Comparison of ENCODE assay signal across 11 cellular contexts in genomic region chr17:50096758-50097157, GRCh38. TPM values are rescaled to one million over a fixed set of nuclear protein-coding genes. Genes with fewer than 3 reads are reported as not detected.
A peak's percentile ranks its signal among the peaks of the same experiment; 100 is the strongest.
DNase-seq lines count a peak whose midpoint lies in the region; ATAC-seq and TF ChIP-seq lines count a peak whose summit lies in the region.
"Had no signal": no experiment of that assay in that cellular context is flagged by ENCODE, and none has a peak within 500 bp of the region (broad histone marks: within the 10 kb centered on the region; RNA-seq: fewer than 3 reads in every experiment).

No MANE protein-coding gene starts in this region.

- TF ChIP-seq CTCF in body of pancreas (IDR thresholded peaks at IDR 0.05) (no peak), mesothelial cell of epicardium (IDR thresholded peaks at IDR 0.05; ENCODE audit: unreplicated experiment) (no peak), thoracic aorta (IDR thresholded peaks at IDR 0.05) (no peak)

- peaks cover 5% of the 10 kb centered on the region for H3K27me3 Mint-ChIP-seq in activated naive CD4-positive, alpha-beta T cell treated with anti-CD3 and anti-CD28 coated beads, Interleukin-2, amount 10 ng/mL, durations not matched to agents 7 days and 5 days
- no peaks in the 10 kb centered on the region for H3K27me3 Mint-ChIP-seq in activated naive CD4-positive, alpha-beta T cell treated with anti-CD3 and anti-CD28 coated beads for 36 hours (ENCODE audit: low read depth)
- no peaks in the 10 kb centered on the region for H3K27me3 Mint-ChIP-seq in mesothelial cell of epicardium (ENCODE audit: low read depth)

- no peak for DNase-seq in activated naive CD4-positive, alpha-beta T cell treated with anti-CD3 and anti-CD28 coated beads, Interleukin-2, amount 10 ng/mL, durations not matched to agents 7 days and 5 days
- DNase-seq in activated naive CD4-positive, alpha-beta T cell treated with anti-CD3 and anti-CD28 coated beads for 36 hours, result no peak
- no peak for DNase-seq in body of pancreas
- no peak for DNase-seq in mesothelial cell of epicardium (ENCODE audit: low spot score in 2 of 2, unreplicated experiment in 2 of 2)
- DNase-seq in thoracic aorta (ENCODE audit: low spot score), result no peak
- DNase-seq in HK-2 (ENCODE audit: unreplicated experiment), result no peak
- DNase-seq: left lung, NCI-H187 treated with DMSO at 0.1 percent for 48 hours had no signal

- H3K36me3 ChIP-seq in body of pancreas (replicated peaks in 1 of 2; ENCODE audit: insufficient read depth in 1 of 2, low read depth in 2 of 2) (peaks cover 0 to 2% of the 10 kb centered on the region in 2 donors), thoracic aorta (peaks cover 21% of the 10 kb centered on the region)

- ATAC-seq in body of pancreas (no peak), thoracic aorta (ENCODE audit: insufficient number of reproducible peaks, low FRiP score, low read depth) (no peak), GM18907 (IDR thresholded peaks at IDR 0.05; ENCODE audit: unreplicated experiment) (no peak), HG03025 (IDR thresholded peaks at IDR 0.05; ENCODE audit: low FRiP score, unreplicated experiment) (no peak)
- ATAC-seq: left lung had no signal

- H3K4me1 Mint-ChIP-seq in activated naive CD4-positive, alpha-beta T cell treated with anti-CD3 and anti-CD28 coated beads, Interleukin-2, amount 10 ng/mL, durations not matched to agents 7 days and 5 days, result peaks cover 34% of the 10 kb centered on the region
- H3K4me1 Mint-ChIP-seq in activated naive CD4-positive, alpha-beta T cell treated with anti-CD3 and anti-CD28 coated beads for 36 hours (ENCODE audit: low read depth), result peaks cover 16% of the 10 kb centered on the region
- H3K4me1 Mint-ChIP-seq in mesothelial cell of epicardium, result peaks cover 28% of the 10 kb centered on the region

- H3K27ac Mint-ChIP-seq in activated naive CD4-positive, alpha-beta T cell treated with anti-CD3 and anti-CD28 coated beads, Interleukin-2, amount 10 ng/mL, durations not matched to agents 7 days and 5 days, result no peak overlapping the region
- H3K27ac Mint-ChIP-seq in activated naive CD4-positive, alpha-beta T cell treated with anti-CD3 and anti-CD28 coated beads for 36 hours, result no peak overlapping the region
- H3K27ac Mint-ChIP-seq in mesothelial cell of epicardium, result no peak overlapping the region

- H3K27me3 ChIP-seq in body of pancreas (no peaks in the 10 kb centered on the region), thoracic aorta (replicated peaks; ENCODE audit: insufficient read depth) (no peaks in the 10 kb centered on the region)
- H3K27me3 ChIP-seq: cardiac muscle cell, left lung had no signal

- intact Hi-C loops in activated naive CD4-positive, alpha-beta T cell treated with anti-CD3 and anti-CD28 coated beads for 36 hours (cut with micrococcal nuclease), result no loop called here
- intact Hi-C loops in body of pancreas (cut with DNase I), result no loop called here

- peak overlapping the region; percentile 97 for H3K4me3 Mint-ChIP-seq in activated naive CD4-positive, alpha-beta T cell treated with anti-CD3 and anti-CD28 coated beads, Interleukin-2, amount 10 ng/mL, durations not matched to agents 7 days and 5 days
- H3K4me3 Mint-ChIP-seq in activated naive CD4-positive, alpha-beta T cell treated with anti-CD3 and anti-CD28 coated beads for 36 hours, result no peak overlapping the region
- peak overlapping the region; percentile 96 for H3K4me3 Mint-ChIP-seq in mesothelial cell of epicardium

- peaks cover 4% of the 10 kb centered on the region for H3K36me3 Mint-ChIP-seq in activated naive CD4-positive, alpha-beta T cell treated with anti-CD3 and anti-CD28 coated beads, Interleukin-2, amount 10 ng/mL, durations not matched to agents 7 days and 5 days
- H3K36me3 Mint-ChIP-seq in activated naive CD4-positive, alpha-beta T cell treated with anti-CD3 and anti-CD28 coated beads for 36 hours (ENCODE audit: low read depth), result no peaks in the 10 kb centered on the region
- peaks cover 7% of the 10 kb centered on the region for H3K36me3 Mint-ChIP-seq in mesothelial cell of epicardium

- no peak overlapping the region for H3K4me3 ChIP-seq in body of pancreas
- peak overlapping the region; percentile 89 for H3K4me3 ChIP-seq in thoracic aorta

- H3K4me1 ChIP-seq in body of pancreas (peaks cover 70% of the 10 kb centered on the region), thoracic aorta (ENCODE audit: control insufficient read depth in 1 of 2, low read depth in 2 of 2) (peaks cover 10 to 41% of the 10 kb centered on the region in 2 donors)

- peak overlapping the region; percentile 82 to 96 (median 86) for H3K27ac ChIP-seq in body of pancreas
- peak overlapping the region; percentile 77 to 85 for H3K27ac ChIP-seq in thoracic aorta
- H3K27ac ChIP-seq: cardiac muscle cell had no signal

- no peak for TF ChIP-seq POLR2A in body of pancreas (IDR thresholded peaks at IDR 0.05)

- no peaks in the 10 kb centered on the region for H3K9me3 Mint-ChIP-seq in activated naive CD4-positive, alpha-beta T cell treated with anti-CD3 and anti-CD28 coated beads, Interleukin-2, amount 10 ng/mL, durations not matched to agents 7 days and 5 days
- no peaks in the 10 kb centered on the region for H3K9me3 Mint-ChIP-seq in activated naive CD4-positive, alpha-beta T cell treated with anti-CD3 and anti-CD28 coated beads for 36 hours
- no peaks in the 10 kb centered on the region for H3K9me3 Mint-ChIP-seq in mesothelial cell of epicardium

- H3K9me3 ChIP-seq in body of pancreas (no peaks in the 10 kb centered on the region), thoracic aorta (no peaks in the 10 kb centered on the region)
- H3K9me3 ChIP-seq: left lung had no signal

- CTCF ChIA-PET in activated naive CD4-positive, alpha-beta T cell treated with anti-CD3 and anti-CD28 coated beads, Interleukin-2, amount 10 ng/mL, durations not matched to agents 7 days and 5 days (lab: Charles Lee), result interaction anchor here (1.0 to 1.7 kb wide), 2 partner anchors 18 to 73 kb away, joined by 3 to 7 read pairs; no protein-coding TSS in a partner anchor
- CTCF ChIA-PET in activated naive CD4-positive, alpha-beta T cell treated with anti-CD3 and anti-CD28 coated beads for 36 hours (lab: Charles Lee), result interaction anchor here (0.7 to 3.1 kb wide), 4 partner anchors 9 to 143 kb away, joined by 3 to 12 read pairs (median 4); no protein-coding TSS in a partner anchor

- 53 to 56% methylated on average over 3 of the region's 3 CpGs for WGBS in body of pancreas, 2 donors

RNA-seq across cellular contexts. Expression of gene PDK2, which starts 1.6 kb away (rescaled TPM):
- 10 to 100 TPM; 10.5 to 11.1 TPM for total RNA-seq in activated naive CD4-positive, alpha-beta T cell treated with anti-CD3 and anti-CD28 coated beads for 36 hours
- total RNA-seq in body of pancreas, result 100 to 1,000 TPM in 1 of 2 donors, 10 to 100 TPM in 1; 27.0 to 119 TPM
- 44.6 to 46.0 TPM (median 45.4 TPM) in 3 replicates for total RNA-seq in mesothelial cell of epicardium
- total RNA-seq in thoracic aorta, result 10 to 100 TPM; 35.5 to 74.9 TPM

RNA-seq across cellular contexts. Expression of gene SAMD14, which starts 33.2 kb away (rescaled TPM):
- total RNA-seq in activated naive CD4-positive, alpha-beta T cell treated with anti-CD3 and anti-CD28 coated beads for 36 hours, result 1 to 10 TPM; 1.1 to 1.3 TPM
- not detected for total RNA-seq in body of pancreas
- total RNA-seq in mesothelial cell of epicardium, result 17.3 to 20.0 TPM (median 19.4 TPM) in 3 replicates
- total RNA-seq in thoracic aorta, result 10 to 100 TPM in 1 of 2 donors, 1 to 10 TPM in 1; 9.7 to 11.5 TPM

RNA-seq across cellular contexts. Expression of gene ITGA3, which starts 40.8 kb away (rescaled TPM):
- 10 to 100 TPM; 17.9 to 19.3 TPM for total RNA-seq in activated naive CD4-positive, alpha-beta T cell treated with anti-CD3 and anti-CD28 coated beads for 36 hours
- total RNA-seq in body of pancreas (10 to 100 TPM; 31.0 to 36.3 TPM), mesothelial cell of epicardium (133 to 149 TPM (median 143 TPM) in 3 replicates), thoracic aorta (100 to 1,000 TPM; 197 to 260 TPM)

RNA-seq across cellular contexts. Expression of gene PPP1R9B, which starts 53.7 kb away (rescaled TPM):
- 10 to 100 TPM; 67.7 TPM for total RNA-seq in activated naive CD4-positive, alpha-beta T cell treated with anti-CD3 and anti-CD28 coated beads for 36 hours
- total RNA-seq in body of pancreas (10 to 100 TPM; 20.0 to 31.0 TPM), mesothelial cell of epicardium (56.4 to 58.6 TPM (median 56.6 TPM) in 3 replicates), thoracic aorta (10 to 100 TPM; 53.3 to 67.1 TPM)
